In the genomic region with DNA sequence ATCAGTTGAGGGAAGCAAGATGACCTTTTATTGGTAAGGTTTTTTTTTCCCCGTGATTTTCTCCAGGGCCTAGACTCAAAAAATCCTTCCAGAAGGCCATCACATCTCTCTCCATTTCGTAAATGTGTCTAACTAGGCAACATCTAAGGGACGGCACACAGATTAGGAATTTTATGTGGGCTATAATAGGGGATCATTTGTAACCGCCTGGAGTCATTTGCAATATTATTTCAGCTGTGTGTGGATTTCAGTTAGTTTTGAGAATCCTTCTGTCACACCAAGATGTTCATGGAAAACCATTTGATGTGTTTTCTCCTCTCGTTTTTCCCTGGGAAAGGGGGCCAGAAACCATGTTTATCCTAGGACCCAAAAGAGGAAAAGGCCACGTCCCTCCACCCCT, we compare ENCODE assay signal across 28 cellular contexts.
"Had no signal": no experiment of that assay in that cellular context is flagged by ENCODE, and none has a peak within 500 bp of the region (broad histone marks: within the 10 kb centered on the region; RNA-seq: fewer than 3 reads in every experiment).

No MANE protein-coding gene starts in this region.

- H3K27ac ChIP-seq: brain microvascular endothelial cell, esophagus muscularis mucosa, foreskin keratinocyte, gastroesophageal sphincter had no signal

- H3K27me3 Mint-ChIP-seq: activated CD4-positive, alpha-beta T cell treated with anti-CD3 and anti-CD28 coated beads, Interleukin-2, amount 10 ng/mL, durations not matched to agents 7 days and 5 days; activated naive CD8-positive, alpha-beta T cell; activated T-cell treated with anti-CD3 and anti-CD28 coated beads, Interleukin-2, amount 50 U/mL, for 24 hours had no signal

- H3K9me3 ChIP-seq: esophagus muscularis mucosa, gastroesophageal sphincter had no signal

- H3K36me3 Mint-ChIP-seq: activated naive CD8-positive, alpha-beta T cell had no signal

- H3K4me3 Mint-ChIP-seq: activated CD4-positive, alpha-beta memory T cell treated with anti-CD3 and anti-CD28 coated beads, Interleukin-2, amount 10 ng/mL, durations not matched to agents 7 days and 5 days; activated CD4-positive, alpha-beta T cell treated with anti-CD3 and anti-CD28 coated beads, Interleukin-2, amount 10 ng/mL, durations not matched to agents 7 days and 5 days; activated naive CD8-positive, alpha-beta T cell; activated T-cell treated with anti-CD3 and anti-CD28 coated beads, Interleukin-2, amount 50 U/mL, for 24 hours; activated T-helper 17 cell treated with anti-CD3 and anti-CD28 coated beads, Interleukin-2, amount 50 U/mL, for 72 hours; central memory CD8-positive, alpha-beta T cell; effector memory CD8-positive, alpha-beta T cell had no signal

- H3K9me3 Mint-ChIP-seq: activated CD4-positive, alpha-beta memory T cell treated with anti-CD3 and anti-CD28 coated beads, Interleukin-2, amount 10 ng/mL, durations not matched to agents 7 days and 5 days; activated CD4-positive, alpha-beta T cell treated with anti-CD3 and anti-CD28 coated beads, Interleukin-2, amount 10 ng/mL, durations not matched to agents 7 days and 5 days; activated T-cell treated with anti-CD3 and anti-CD28 coated beads, Interleukin-2, amount 50 U/mL, for 24 hours; activated T-helper 17 cell treated with anti-CD3 and anti-CD28 coated beads, Interleukin-2, amount 50 U/mL, for 72 hours; central memory CD8-positive, alpha-beta T cell; effector memory CD8-positive, alpha-beta T cell had no signal

- H3K4me1 ChIP-seq: gastroesophageal sphincter had no signal

- H3K27me3 ChIP-seq: brain microvascular endothelial cell, esophagus muscularis mucosa, foreskin keratinocyte, gastroesophageal sphincter had no signal

- H3K4me3 ChIP-seq: esophagus muscularis mucosa, gastroesophageal sphincter had no signal

- DNase-seq: activated CD4-positive, alpha-beta memory T cell treated with anti-CD3 and anti-CD28 coated beads, Interleukin-2, amount 10 ng/mL, durations not matched to agents 7 days and 5 days; activated CD4-positive, alpha-beta T cell treated with anti-CD3 and anti-CD28 coated beads for 4 hours; activated CD4-positive, alpha-beta T cell treated with anti-CD3 and anti-CD28 coated beads, Interleukin-2, amount 10 ng/mL, durations not matched to agents 7 days and 5 days; activated CD4-positive, alpha-beta T cell treated with anti-CD3 and anti-CD28 coated beads, Interleukin-2, amount 50 U/mL, for 4 hours; activated CD4-positive, CD25-positive, alpha-beta regulatory T cell; activated CD4-positive, CD25-positive, alpha-beta regulatory T cell treated with anti-CD3 and anti-CD28 coated beads, Interleukin-2, amount 50 U/mL, for 72 hours; activated CD8-positive, alpha-beta memory T cell treated with anti-CD3 and anti-CD28 coated beads, Interleukin-2, amount 50 U/mL, for 48 hours; activated effector memory CD4-positive, alpha-beta T cell treated with Interleukin-2 at 50 U/mL for 16 hours; activated gamma-delta T cell treated with Interleukin-2 at 50 U/mL for 16 hours; activated naive CD4-positive, alpha-beta T cell treated with anti-CD3 and anti-CD28 coated beads, Interleukin-2, amount 50 U/mL, for 16 hours; activated naive CD4-positive, alpha-beta T cell treated with Interleukin-2 at 50 U/mL for 16 hours; activated T-cell treated with anti-CD3 and anti-CD28 coated beads for 4 hours; activated T-cell treated with anti-CD3 and anti-CD28 coated beads, Interleukin-2, amount 50 U/mL, for 24 hours; amniotic stem cell; anterior cingulate cortex; brain microvascular endothelial cell; cortex of kidney; dermis blood vessel endothelial cell; effector CD4-positive, alpha-beta T cell; effector memory CD8-positive, alpha-beta T cell; erythroblast; foreskin keratinocyte; T-helper 2 cell had no signal

- H3K4me1 Mint-ChIP-seq: activated CD4-positive, alpha-beta memory T cell treated with anti-CD3 and anti-CD28 coated beads, Interleukin-2, amount 10 ng/mL, durations not matched to agents 7 days and 5 days; activated CD4-positive, alpha-beta T cell treated with anti-CD3 and anti-CD28 coated beads, Interleukin-2, amount 10 ng/mL, durations not matched to agents 7 days and 5 days; activated T-helper 17 cell treated with anti-CD3 and anti-CD28 coated beads, Interleukin-2, amount 50 U/mL, for 72 hours; central memory CD8-positive, alpha-beta T cell had no signal

- ATAC-seq: activated T-helper 17 cell treated with anti-CD3 and anti-CD28 coated beads, Interleukin-2, amount 50 U/mL, for 72 hours; effector memory CD8-positive, alpha-beta T cell; foreskin keratinocyte; gastroesophageal sphincter had no signal

- H3K36me3 ChIP-seq: brain microvascular endothelial cell, esophagus muscularis mucosa, gastroesophageal sphincter had no signal
